ENCODE assay signal across 2 cellular contexts in the genomic region with DNA sequence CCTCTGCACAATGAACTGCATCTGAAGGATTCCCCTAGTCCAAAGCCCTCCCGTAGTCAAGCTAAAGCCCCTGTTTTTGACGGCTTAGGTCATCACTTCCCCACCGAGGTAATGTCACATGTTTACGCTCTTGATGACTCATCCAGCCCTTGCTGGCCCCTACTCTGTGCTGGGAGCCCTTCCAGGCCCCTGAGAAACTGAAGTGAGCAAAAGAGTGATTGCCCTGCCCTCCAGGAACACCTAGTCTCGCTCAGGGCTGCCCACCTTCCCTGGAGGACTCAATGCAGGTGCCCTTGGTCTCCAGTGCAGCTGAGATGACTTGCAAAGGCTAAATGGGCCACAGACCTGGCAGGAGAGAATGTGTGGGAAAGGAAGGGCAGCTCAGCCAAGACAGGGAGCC.
TF ChIP-seq lines count a peak whose summit lies in the region.

No MANE protein-coding gene starts in this region.

TF ChIP-seq in HepG2, 621 proteins besides CTCF, POLR2A, EP300 and RAD21:
- TF ChIP-seq SNAI1 (CRISPR knock-in tag; IDR thresholded peaks at IDR 0.05; ENCODE audit: borderline replicate concordance) (no peak), PHF20 (CRISPR knock-in tag; IDR thresholded peaks at IDR 0.05) (no peak), GATAD2A (CRISPR knock-in tag; IDR thresholded peaks at IDR 0.05) (no peak), ZNF350 (CRISPR knock-in tag; IDR thresholded peaks at IDR 0.05; ENCODE audit: borderline replicate concordance, low read depth) (no peak), ZNF672 (CRISPR knock-in tag; IDR thresholded peaks at IDR 0.05) (no peak), POGZ (CRISPR knock-in tag; IDR thresholded peaks at IDR 0.05) (no peak), ZNF788 (CRISPR knock-in tag; IDR thresholded peaks at IDR 0.05; ENCODE audit: borderline replicate concordance) (no peak), ZNF432 (CRISPR knock-in tag; IDR thresholded peaks at IDR 0.05; ENCODE audit: borderline replicate concordance) (no peak), FOSL2 (CRISPR knock-in tag; IDR thresholded peaks at IDR 0.05) (peak; percentile 90)
- TF ChIP-seq, protein P1, sequence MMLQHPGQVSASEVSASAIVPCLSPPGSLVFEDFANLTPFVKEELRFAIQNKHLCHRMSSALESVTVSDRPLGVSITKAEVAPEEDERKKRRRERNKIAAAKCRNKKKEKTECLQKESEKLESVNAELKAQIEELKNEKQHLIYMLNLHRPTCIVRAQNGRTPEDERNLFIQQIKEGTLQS (CRISPR knock-in tag; IDR thresholded peaks at IDR 0.05), result 0 out of 2 replicates have a peak, but pooled peaks have one; percentile 24

TF ChIP-seq in H1, 55 proteins besides CTCF, POLR2A, EP300 and RAD21:
- TF ChIP-seq SP4 (IDR thresholded peaks at IDR 0.05; ENCODE audit: low read length), result no peak
TF ChIP-seq in H1: peak in this region for 0.
